ENCODE assay signal across 8 cellular contexts in the genomic region with DNA sequence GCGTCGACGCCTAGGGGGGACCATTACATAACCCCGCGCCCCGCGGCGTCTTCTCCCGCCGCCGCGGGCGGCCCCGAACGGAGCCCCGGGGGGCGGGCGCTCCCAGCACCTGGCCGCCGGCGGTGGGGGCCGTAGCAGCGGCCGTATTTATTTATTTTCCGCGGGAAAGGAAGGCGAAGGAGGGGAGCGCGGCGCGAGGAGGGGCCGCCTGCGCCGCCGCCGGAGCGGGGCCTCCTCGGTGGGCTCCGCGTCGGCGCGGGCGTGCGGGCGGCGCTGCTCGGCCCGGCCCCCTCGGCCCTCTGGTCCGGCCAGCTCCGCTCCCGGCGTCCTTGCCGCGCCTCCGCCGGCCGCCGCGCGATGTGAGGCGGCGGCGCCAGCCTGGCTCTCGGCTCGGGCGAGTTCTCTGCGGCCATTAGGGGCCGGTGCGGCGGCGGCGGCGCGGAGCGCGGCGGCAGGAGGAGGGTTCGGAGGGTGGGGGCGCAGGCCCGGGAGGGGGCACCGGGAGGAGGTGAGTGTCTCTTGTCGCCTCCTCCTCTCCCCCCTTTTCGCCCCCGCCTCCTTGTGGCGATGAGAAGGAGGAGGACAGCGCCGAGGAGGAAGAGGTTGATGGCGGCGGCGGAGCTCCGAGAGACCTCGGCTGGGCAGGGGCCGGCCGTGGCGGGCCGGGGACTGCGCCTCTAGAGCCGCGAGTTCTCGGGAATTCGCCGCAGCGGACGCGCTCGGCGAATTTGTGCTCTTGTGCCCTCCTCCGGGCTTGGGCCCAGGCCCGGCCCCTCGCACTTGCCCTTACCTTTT. TPM values are rescaled to one million over a fixed set of nuclear protein-coding genes. Genes with fewer than 3 reads are reported as not detected.
DNase-seq lines count a peak whose midpoint lies in the region; ATAC-seq, FAIRE-seq and TF ChIP-seq lines count a peak whose summit lies in the region.

A gene (plus strand): TSS at position 570 of the 795 bp plus-strand sequence. CDS start 413 bp downstream, outside the sequence.

- ATAC-seq in HG03460 (IDR thresholded peaks at IDR 0.05; ENCODE audit: unreplicated experiment) (peak; percentile 43), naive B cell (ENCODE audit: low read depth in 2 of 2) (peak; percentile 53 to 54)
- ATAC-seq in activated T-cell treated with anti-CD3 and anti-CD28 coated beads, Interleukin-2, amount 50 U/mL, for 72 hours (replicated peaks in 1 of 2): peak; percentile 56 to 57
- peak; percentile 76 for ATAC-seq in stimulated activated memory B cell treated with anti-CD40 and anti-IgM and Interleukin-4, amounts not matched to agents 10 μg/mL and 1 μg/mL and 100 μg/mL, for 72 hours

- H3K9me3 ChIP-seq in CD4-positive, alpha-beta memory T cell (ENCODE audit: control insufficient read depth in 1 of 2, low read length in 2 of 2): no peaks in the 10 kb centered on the region
- no peaks in the 10 kb centered on the region for H3K9me3 ChIP-seq in esophagus squamous epithelium

- peaks cover 0 to 22% of the 10 kb centered on the region in 2 donors for H3K36me3 Mint-ChIP-seq in CD4-positive, alpha-beta memory T cell
- H3K36me3 Mint-ChIP-seq in activated T-cell treated with anti-CD3 and anti-CD28 coated beads, Interleukin-2, amount 50 U/mL, for 72 hours (ENCODE audit: insufficient read depth in 2 of 2): peaks cover 12 to 13% of the 10 kb centered on the region in 2 donors
- H3K36me3 Mint-ChIP-seq in naive B cell: peaks cover 6 to 8% of the 10 kb centered on the region in 2 donors
- H3K36me3 Mint-ChIP-seq in stimulated activated memory B cell treated with anti-CD40 and anti-IgM and Interleukin-4, amounts not matched to agents 10 μg/mL and 1 μg/mL and 100 μg/mL, for 72 hours: peaks cover 30% of the 10 kb centered on the region

- peaks cover 25 to 53% (median 34%) of the 10 kb centered on the region in 4 donors for H3K4me1 Mint-ChIP-seq in CD4-positive, alpha-beta memory T cell
- peaks cover 34% of the 10 kb centered on the region for H3K4me1 Mint-ChIP-seq in activated T-cell treated with anti-CD3 and anti-CD28 coated beads, Interleukin-2, amount 50 U/mL, for 72 hours (ENCODE audit: low read depth)
- peaks cover 35 to 49% (median 43%) of the 10 kb centered on the region in 3 donors for H3K4me1 Mint-ChIP-seq in naive B cell
- H3K4me1 Mint-ChIP-seq in stimulated activated memory B cell treated with anti-CD40 and anti-IgM and Interleukin-4, amounts not matched to agents 10 μg/mL and 1 μg/mL and 100 μg/mL, for 72 hours: peaks cover 40% of the 10 kb centered on the region

- H3K27me3 Mint-ChIP-seq in CD4-positive, alpha-beta memory T cell: no peaks in the 10 kb centered on the region
- H3K27me3 Mint-ChIP-seq in activated T-cell treated with anti-CD3 and anti-CD28 coated beads, Interleukin-2, amount 50 U/mL, for 72 hours (ENCODE audit: low read depth): no peaks in the 10 kb centered on the region
- no peaks in the 10 kb centered on the region for H3K27me3 Mint-ChIP-seq in naive B cell
- H3K27me3 Mint-ChIP-seq in stimulated activated memory B cell treated with anti-CD40 and anti-IgM and Interleukin-4, amounts not matched to agents 10 μg/mL and 1 μg/mL and 100 μg/mL, for 72 hours: no peaks in the 10 kb centered on the region

- WGBS in esophagus squamous epithelium, 2 donors: 0% methylated on average over 5 to 15 of the region's 112 CpGs

- H3K4me3 Mint-ChIP-seq in CD4-positive, alpha-beta memory T cell: peak within 1 kb of the TSS; percentile 97 to 100 (median 98)
- peak within 1 kb of the TSS; percentile 99 to 100 for H3K4me3 Mint-ChIP-seq in activated T-cell treated with anti-CD3 and anti-CD28 coated beads, Interleukin-2, amount 50 U/mL, for 72 hours
- H3K4me3 Mint-ChIP-seq in naive B cell: peak within 1 kb of the TSS; percentile 95 to 100 (median 99)
- peak within 1 kb of the TSS; percentile 100 for H3K4me3 Mint-ChIP-seq in stimulated activated memory B cell treated with anti-CD40 and anti-IgM and Interleukin-4, amounts not matched to agents 10 μg/mL and 1 μg/mL and 100 μg/mL, for 72 hours

- no peaks in the 10 kb centered on the region for H3K36me3 ChIP-seq in CD4-positive, alpha-beta memory T cell (ENCODE audit: insufficient read depth, low read length)
- no peaks in the 10 kb centered on the region for H3K36me3 ChIP-seq in esophagus squamous epithelium

- peak within 1 kb of the TSS; percentile 97 to 100 (median 99) for H3K27ac Mint-ChIP-seq in CD4-positive, alpha-beta memory T cell
- H3K27ac Mint-ChIP-seq in activated T-cell treated with anti-CD3 and anti-CD28 coated beads, Interleukin-2, amount 50 U/mL, for 72 hours: peak within 1 kb of the TSS; percentile 100
- H3K27ac Mint-ChIP-seq in naive B cell: peak within 1 kb of the TSS; percentile 97 to 100 (median 100)
- H3K27ac Mint-ChIP-seq in stimulated activated memory B cell treated with anti-CD40 and anti-IgM and Interleukin-4, amounts not matched to agents 10 μg/mL and 1 μg/mL and 100 μg/mL, for 72 hours: peak within 1 kb of the TSS; percentile 98

- peaks cover 0 to 2% (median 0%) of the 10 kb centered on the region in 8 donors for H3K9me3 Mint-ChIP-seq in CD4-positive, alpha-beta memory T cell
- H3K9me3 Mint-ChIP-seq in activated T-cell treated with anti-CD3 and anti-CD28 coated beads, Interleukin-2, amount 50 U/mL, for 72 hours: peaks cover 0 to 2% of the 10 kb centered on the region in 2 donors
- no peaks in the 10 kb centered on the region for H3K9me3 Mint-ChIP-seq in naive B cell
- H3K9me3 Mint-ChIP-seq in stimulated activated memory B cell treated with anti-CD40 and anti-IgM and Interleukin-4, amounts not matched to agents 10 μg/mL and 1 μg/mL and 100 μg/mL, for 72 hours: no peaks in the 10 kb centered on the region

- peak within 1 kb of the TSS; percentile 99 for H3K27ac ChIP-seq in CD4-positive, alpha-beta memory T cell (ENCODE audit: low read depth, low read length)
- H3K27ac ChIP-seq in esophagus squamous epithelium: peak within 1 kb of the TSS; percentile 100

- H3K27me3 ChIP-seq in CD4-positive, alpha-beta memory T cell (ENCODE audit: insufficient read depth, low read length): no peaks in the 10 kb centered on the region
- H3K27me3 ChIP-seq in esophagus squamous epithelium: no peaks in the 10 kb centered on the region

- POLR2A ChIA-PET in CD4-positive, alpha-beta memory T cell (lab: Charles Lee; ENCODE audit: partially characterized antibody): interaction anchor here (0.6 to 7.4 kb wide), 25 partner anchors 13 to 1048 kb away, joined by 3 to 211 read pairs (median 4); a partner anchor contains a TSS

- H3K4me3 ChIP-seq in CD4-positive, alpha-beta memory T cell (ENCODE audit: low read length in 2 of 2): peak within 1 kb of the TSS; percentile 79 to 99
- H3K4me3 ChIP-seq in esophagus squamous epithelium: peak within 1 kb of the TSS; percentile 86 to 100 (median 94)

- peak; percentile 86 to 95 (median 86) for DNase-seq in CD4-positive, alpha-beta memory T cell
- DNase-seq in GM19239 (ENCODE audit: insufficient read length, low spot score): peak; percentile 73
- DNase-seq in activated T-cell treated with anti-CD3 and anti-CD28 coated beads, Interleukin-2, amount 50 U/mL, for 72 hours: peak; percentile 86 to 91
- peak; percentile 46 for DNase-seq in esophagus squamous epithelium (lab: John Stamatoyannopoulos, UW)
- peak; percentile 87 for DNase-seq in naive B cell

- TF ChIP-seq POLR2A in esophagus squamous epithelium (IDR thresholded peaks at IDR 0.05): peak in 2 of 4 donors; percentile 53 to 75

- TF ChIP-seq CTCF in esophagus squamous epithelium (IDR thresholded peaks at IDR 0.05): peak in 4 of 6 experiments; percentile 10 to 49 (median 22)

- intact Hi-C loops in CD4-positive, alpha-beta memory T cell (cut with micrococcal nuclease): loop anchor here (5.0 kb wide), 4 partner anchors 40 to 350 kb away; a partner anchor contains a TSS
- intact Hi-C loops in esophagus squamous epithelium (cut with DNase I): loop anchor here (5.0 kb wide), 2 partner anchors 70 to 140 kb away; a partner anchor contains a TSS

- H3K4me1 ChIP-seq in CD4-positive, alpha-beta memory T cell (ENCODE audit: insufficient read depth, low read length): peaks cover 35% of the 10 kb centered on the region
- H3K4me1 ChIP-seq in esophagus squamous epithelium: peaks cover 0 to 49% (median 15%) of the 10 kb centered on the region in 3 donors

- peak; percentile 11 for FAIRE-seq in GM19239 (lab: Jason Lieb, UNC)

- CTCF ChIA-PET in CD4-positive, alpha-beta memory T cell (lab: Charles Lee; ENCODE audit: partially characterized antibody): interaction anchor here (1.2 to 1.5 kb wide), 4 partner anchors 13 to 169 kb away, joined by 3 to 4 read pairs (median 4); no protein-coding TSS in a partner anchor

TF ChIP-seq in PFSK-1, 5 proteins besides CTCF, POLR2A, EP300 and RAD21 (continues in another document):
- no peak for TF ChIP-seq TAF1 (IDR thresholded peaks at IDR 0.05; ENCODE audit: borderline replicate concordance, insufficient read depth, low read length)

RNA-seq across cellular contexts. Expression of the gene that starts here (rescaled TPM):
- total RNA-seq in CD4-positive, alpha-beta memory T cell: 100 to 1,000 TPM; 106 to 125 TPM
- 10 to 100 TPM in 1 of 2 donors, 1 to 10 TPM in 1; 3.5 to 27.4 TPM for polyA plus RNA-seq in CD4-positive, alpha-beta memory T cell
- polyA plus RNA-seq in PFSK-1 (2012; ENCODE audit: insufficient read length, low read depth): 35.6 TPM
- 10 to 100 TPM; 58.9 to 65.8 TPM for total RNA-seq in activated T-cell treated with anti-CD3 and anti-CD28 coated beads, Interleukin-2, amount 50 U/mL, for 72 hours
- total RNA-seq in esophagus squamous epithelium: 10 to 100 TPM; 28.0 to 76.5 (median 56.7) TPM
- polyA plus RNA-seq in naive B cell (ENCODE audit: low read depth in 6 of 6): 10 to 100 TPM; 17.0 to 41.3 (median 20.1) TPM

Comparison
In these comparisons a context has a peak if more than half of its experiments do, and no peak if none do; other contexts are left out.
1. Peak in every context shown above with its lines: DNase-seq, ATAC-seq, H3K4me3 ChIP-seq and H3K27ac ChIP-seq.